Comparison of ENCODE assay signal across 19 cellular contexts in the genomic region with DNA sequence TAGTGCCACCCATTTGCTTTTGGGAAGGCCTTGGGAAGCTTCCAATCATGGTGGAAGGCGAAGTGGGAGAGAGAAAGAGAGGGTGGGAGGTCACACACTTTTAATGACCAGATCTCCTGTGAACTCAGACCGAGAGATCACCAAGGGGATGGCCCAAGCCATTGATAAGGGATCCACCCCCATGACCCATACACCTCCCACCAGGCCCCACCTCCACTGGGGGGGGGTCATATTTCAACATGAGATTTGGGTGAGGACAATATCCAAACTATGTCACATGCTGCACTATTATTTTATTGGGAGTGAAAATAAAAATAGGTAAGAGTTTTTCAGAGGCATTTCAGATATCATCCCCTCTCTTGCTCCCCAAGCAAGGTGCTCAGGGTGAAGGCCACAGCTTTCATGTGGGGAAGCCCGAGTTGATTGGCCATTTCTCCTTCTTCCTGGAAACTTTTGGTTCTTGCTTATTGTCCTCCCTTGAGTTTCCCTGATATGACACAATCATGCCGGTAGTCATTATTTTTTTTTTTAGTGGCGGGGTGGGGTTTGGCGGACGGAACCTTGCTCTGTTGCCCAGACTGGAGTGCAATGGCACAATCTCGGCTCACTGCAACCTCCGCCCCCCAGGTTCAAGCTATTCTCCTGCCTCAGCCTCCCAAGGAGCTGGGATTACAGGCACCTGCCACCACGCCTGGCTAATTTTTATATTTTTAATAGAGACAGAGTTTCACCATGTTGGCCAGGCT. TPM values are rescaled to one million over a fixed set of nuclear protein-coding genes. Genes with fewer than 3 reads are reported as not detected.
A peak's percentile ranks its signal among the peaks of the same experiment; 100 is the strongest.
DNase-seq lines count a peak whose midpoint lies in the region; ATAC-seq and TF ChIP-seq lines count a peak whose summit lies in the region.
"Had no signal": no experiment of that assay in that cellular context is flagged by ENCODE, and none has a peak within 500 bp of the region (broad histone marks: within the 10 kb centered on the region; RNA-seq: fewer than 3 reads in every experiment).

No MANE protein-coding gene starts in this region.

- DNase-seq in endodermal cell: no peak
- DNase-seq in psoas muscle: no peak
- DNase-seq in naive thymus-derived CD8-positive, alpha-beta T cell: no peak
- DNase-seq in activated naive CD4-positive, alpha-beta T cell treated with anti-CD3 and anti-CD28 coated beads, Interleukin-2, amount 50 U/mL, for 72 hours (ENCODE audit: low spot score in 2 of 2): no peak
- no peak for DNase-seq in DMS153 (lab: John Stamatoyannopoulos, UW)
- DNase-seq: 8988T; ACHN; AML-193; BE2C; Calu3; CD4-positive, alpha-beta T cell; COR-L47; DND-41; GOT3 had no signal

- no peak overlapping the region for H3K27ac ChIP-seq in HEK293 (ENCODE audit: extremely low read depth, low read depth, low read length)
- no peak overlapping the region for H3K27ac ChIP-seq in endodermal cell (ENCODE audit: low read depth, low read length)
- peak overlapping the region; percentile 33 for H3K27ac ChIP-seq in psoas muscle
- H3K27ac ChIP-seq: A549; BLaER1 treated with 17β-estradiol and CSF1 and Interleukin-3, amounts not matched to agents 10 nM and 100 nM had no signal

- TF ChIP-seq CTCF in HEK293 (tag by site-specific recombination; IDR thresholded peaks at IDR 0.05) (no peak), endodermal cell (conservative IDR thresholded peaks at IDR 0.05) (no peak), psoas muscle (IDR thresholded peaks at IDR 0.05) (no peak)

- no peaks in the 10 kb centered on the region for H3K9me3 Mint-ChIP-seq in endodermal cell
- H3K9me3 Mint-ChIP-seq in naive thymus-derived CD8-positive, alpha-beta T cell: no peaks in the 10 kb centered on the region
- H3K9me3 Mint-ChIP-seq in activated naive CD4-positive, alpha-beta T cell treated with anti-CD3 and anti-CD28 coated beads, Interleukin-2, amount 50 U/mL, for 72 hours: no peaks in the 10 kb centered on the region
- H3K9me3 Mint-ChIP-seq: CD14-positive monocyte; CD4-positive, alpha-beta T cell had no signal

- 94 to 95% methylated on average over 4 to 10 of the region's 10 CpGs for WGBS in endodermal cell (ENCODE audit: insufficient coverage in 1 of 2, insufficient read length in 1 of 2), 2 experiments
- WGBS in psoas muscle, 3 donors: 55 to 83% (median 61%) methylated on average over 10 of the region's 10 CpGs

- peaks cover 42% of the 10 kb centered on the region for H3K36me3 Mint-ChIP-seq in endodermal cell (ENCODE audit: low read depth)
- peaks cover 0 to 24% (median 12%) of the 10 kb centered on the region in 3 donors for H3K36me3 Mint-ChIP-seq in naive thymus-derived CD8-positive, alpha-beta T cell
- no peaks in the 10 kb centered on the region for H3K36me3 Mint-ChIP-seq in activated naive CD4-positive, alpha-beta T cell treated with anti-CD3 and anti-CD28 coated beads, Interleukin-2, amount 50 U/mL, for 72 hours
- H3K36me3 Mint-ChIP-seq: CD14-positive monocyte had no signal

- POLR2A ChIA-PET in HEK293 (lab: Yijun Ruan, JAX): no interaction called here
- POLR2A ChIA-PET in naive thymus-derived CD8-positive, alpha-beta T cell (lab: Charles Lee): no interaction called here

- peak in 2 of 4 donors; percentile 53 to 56 for ATAC-seq in psoas muscle
- ATAC-seq in naive thymus-derived CD8-positive, alpha-beta T cell: no peak
- ATAC-seq in activated naive CD4-positive, alpha-beta T cell treated with anti-CD3 and anti-CD28 coated beads, Interleukin-2, amount 50 U/mL, for 72 hours: no peak
- ATAC-seq: A549 had no signal

- H3K27me3 Mint-ChIP-seq in endodermal cell (ENCODE audit: insufficient read depth): no peaks in the 10 kb centered on the region
- peaks cover 0 to 2% (median 0%) of the 10 kb centered on the region in 5 donors for H3K27me3 Mint-ChIP-seq in naive thymus-derived CD8-positive, alpha-beta T cell
- H3K27me3 Mint-ChIP-seq: CD4-positive, alpha-beta T cell had no signal

- H3K4me1 Mint-ChIP-seq in endodermal cell: peaks cover 40% of the 10 kb centered on the region
- peaks cover 0 to 6% (median under 1%) of the 10 kb centered on the region in 4 donors for H3K4me1 Mint-ChIP-seq in naive thymus-derived CD8-positive, alpha-beta T cell
- H3K4me1 Mint-ChIP-seq: CD14-positive monocyte had no signal

- H3K9me3 ChIP-seq in HEK293 (ENCODE audit: control insufficient read depth, insufficient read depth, low read depth, low read length): no peaks in the 10 kb centered on the region
- peaks cover 7% of the 10 kb centered on the region for H3K9me3 ChIP-seq in endodermal cell (ENCODE audit: control insufficient read depth, low read length)
- H3K9me3 ChIP-seq in psoas muscle: no peaks in the 10 kb centered on the region
- H3K9me3 ChIP-seq: A549; BE2C; BLaER1 treated with 17β-estradiol and CSF1 and Interleukin-3, amounts not matched to agents 10 nM and 100 nM; HAP-1 had no signal

- H3K4me3 ChIP-seq in HEK293 (ENCODE audit: low read depth, low read length) (no peak overlapping the region), endodermal cell (ENCODE audit: low read length) (no peak overlapping the region), psoas muscle (no peak overlapping the region)
- H3K4me3 ChIP-seq: A549; BLaER1 treated with 17β-estradiol and CSF1 and Interleukin-3, amounts not matched to agents 10 nM and 100 nM; HAP-1 had no signal

- peaks cover 0 to 26% of the 10 kb centered on the region in 2 experiments; a peak in 1 of 3 replicates for H3K36me3 ChIP-seq in HEK293 (ENCODE audit: control insufficient read depth in 2 of 2, insufficient read depth in 1 of 2, low read length in 2 of 2)
- H3K36me3 ChIP-seq in endodermal cell (ENCODE audit: control insufficient read depth, insufficient read depth, low read length): peaks cover 24% of the 10 kb centered on the region
- peaks cover 4 to 74% of the 10 kb centered on the region in 2 donors for H3K36me3 ChIP-seq in psoas muscle (ENCODE audit: insufficient read depth in 1 of 2, low read depth in 1 of 2)
- H3K36me3 ChIP-seq: BE2C; BLaER1 treated with 17β-estradiol and CSF1 and Interleukin-3, amounts not matched to agents 10 nM and 100 nM; HAP-1 had no signal

- H3K4me3 Mint-ChIP-seq in endodermal cell: no peak overlapping the region
- no peak overlapping the region for H3K4me3 Mint-ChIP-seq in naive thymus-derived CD8-positive, alpha-beta T cell
- H3K4me3 Mint-ChIP-seq: CD14-positive monocyte; CD4-positive, alpha-beta T cell had no signal

- peak overlapping the region; percentile 13 for H3K27ac Mint-ChIP-seq in endodermal cell
- H3K27ac Mint-ChIP-seq in naive thymus-derived CD8-positive, alpha-beta T cell: no peak overlapping the region
- H3K27ac Mint-ChIP-seq in activated naive CD4-positive, alpha-beta T cell treated with anti-CD3 and anti-CD28 coated beads, Interleukin-2, amount 50 U/mL, for 72 hours: no peak overlapping the region
- H3K27ac Mint-ChIP-seq: CD14-positive monocyte; CD4-positive, alpha-beta T cell had no signal

- H3K4me1 ChIP-seq in HEK293 (ENCODE audit: control insufficient read depth, insufficient read depth, low read length) (no peaks in the 10 kb centered on the region; the same call in 1 of the 2 replicates), endodermal cell (ENCODE audit: control insufficient read depth, insufficient read depth, low read length) (peaks cover 21% of the 10 kb centered on the region), psoas muscle (peaks cover 41% of the 10 kb centered on the region)
- H3K4me1 ChIP-seq: A549 had no signal

- no peaks in the 10 kb centered on the region for H3K27me3 ChIP-seq in endodermal cell (ENCODE audit: control insufficient read depth, insufficient read depth, low read length, poor library complexity, severe bottlenecking)
- no peaks in the 10 kb centered on the region for H3K27me3 ChIP-seq in psoas muscle (ENCODE audit: insufficient read depth in 3 of 3, low read length in 2 of 3)
- H3K27me3 ChIP-seq: BE2C; BLaER1 treated with 17β-estradiol and CSF1 and Interleukin-3, amounts not matched to agents 10 nM and 100 nM had no signal

- no peak overlapping the region for H3K9ac ChIP-seq in endodermal cell (ENCODE audit: extremely low read depth, low read length, poor library complexity, severe bottlenecking)
- H3K9ac ChIP-seq: BLaER1 treated with 17β-estradiol and CSF1 and Interleukin-3, amounts not matched to agents 10 nM and 100 nM had no signal

- CTCF ChIA-PET in HEK293 (lab: Yijun Ruan, JAX): interaction anchor here (0.6 kb wide), 1 partner anchor 14 kb away, joined by 4 read pairs; no protein-coding TSS in a partner anchor

- intact Hi-C loops in psoas muscle (cut with DNase I): no loop called here

TF ChIP-seq in HEK293, 187 proteins besides CTCF, POLR2A, EP300 and RAD21:
- TF ChIP-seq EGR2 (tag by site-specific recombination; IDR thresholded peaks at IDR 0.05; ENCODE audit: low read depth): peak; percentile 11; the same call in 1 of the 2 replicates
- TF ChIP-seq, protein P1, sequence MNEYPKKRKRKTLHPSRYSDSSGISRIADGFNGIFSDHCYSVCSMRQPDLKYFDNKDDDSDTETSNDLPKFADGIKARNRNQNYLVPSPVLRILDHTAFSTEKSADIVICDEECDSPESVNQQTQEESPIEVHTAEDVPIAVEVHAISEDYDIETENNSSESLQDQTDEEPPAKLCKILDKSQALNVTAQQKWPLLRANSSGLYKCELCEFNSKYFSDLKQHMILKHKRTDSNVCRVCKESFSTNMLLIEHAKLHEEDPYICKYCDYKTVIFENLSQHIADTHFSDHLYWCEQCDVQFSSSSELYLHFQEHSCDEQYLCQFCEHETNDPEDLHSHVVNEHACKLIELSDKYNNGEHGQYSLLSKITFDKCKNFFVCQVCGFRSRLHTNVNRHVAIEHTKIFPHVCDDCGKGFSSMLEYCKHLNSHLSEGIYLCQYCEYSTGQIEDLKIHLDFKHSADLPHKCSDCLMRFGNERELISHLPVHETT (tag by site-specific recombination; IDR thresholded peaks at IDR 0.05): no peak

RNA-seq across cellular contexts. Expression of a gene that starts 15.2 kb away (rescaled TPM):
- total RNA-seq in endodermal cell: 10 to 100 TPM in 1 of 2 donors, 1 to 10 TPM in 1; 4.9 to 20.7 TPM
- 6.1 TPM for polyA plus RNA-seq in endodermal cell (2013, experiment 1 of 2)
- 6.0 TPM for polyA plus RNA-seq in endodermal cell (2013, experiment 2 of 2)
- 100 to 1,000 TPM; 139 to 265 (median 189) TPM for total RNA-seq in psoas muscle
- 100 to 1,000 TPM in 2 of 3 donors, 10 to 100 TPM in 1; 26.6 to 286 (median 235) TPM for polyA plus RNA-seq in psoas muscle
- total RNA-seq in naive thymus-derived CD8-positive, alpha-beta T cell: 1 to 10 TPM in 1 of 2 experiments, under 1 TPM in 1; 0.91 to 2.6 TPM
- 1 to 10 TPM in 1 of 3 donors, under 1 TPM in 2; 0.71 to 1.6 (median 0.97) TPM for polyA plus RNA-seq in naive thymus-derived CD8-positive, alpha-beta T cell
- total RNA-seq in activated naive CD4-positive, alpha-beta T cell treated with anti-CD3 and anti-CD28 coated beads, Interleukin-2, amount 50 U/mL, for 72 hours: 1 to 10 TPM in 1 of 2 donors, under 1 TPM in 1; 0.23 to 2.5 TPM

Comparison
In these comparisons a context has a peak if more than half of its experiments do, and no peak if none do; other contexts are left out.
1. RNA of a gene that starts 15.2 kb away (total RNA-seq): 139 to 265 TPM in psoas muscle; 4.9 to 20.7 TPM in endodermal cell, 0.91 to 2.6 TPM in naive thymus-derived CD8-positive, alpha-beta T cell and 0.23 to 2.5 TPM in activated naive CD4-positive, alpha-beta T cell treated with anti-CD3 and anti-CD28 coated beads, Interleukin-2, amount 50 U/mL, for 72 hours; every median in the first group is over 4 times any median in the second.